Comparison of ENCODE assay signal across 8 cellular contexts in the genomic region with DNA sequence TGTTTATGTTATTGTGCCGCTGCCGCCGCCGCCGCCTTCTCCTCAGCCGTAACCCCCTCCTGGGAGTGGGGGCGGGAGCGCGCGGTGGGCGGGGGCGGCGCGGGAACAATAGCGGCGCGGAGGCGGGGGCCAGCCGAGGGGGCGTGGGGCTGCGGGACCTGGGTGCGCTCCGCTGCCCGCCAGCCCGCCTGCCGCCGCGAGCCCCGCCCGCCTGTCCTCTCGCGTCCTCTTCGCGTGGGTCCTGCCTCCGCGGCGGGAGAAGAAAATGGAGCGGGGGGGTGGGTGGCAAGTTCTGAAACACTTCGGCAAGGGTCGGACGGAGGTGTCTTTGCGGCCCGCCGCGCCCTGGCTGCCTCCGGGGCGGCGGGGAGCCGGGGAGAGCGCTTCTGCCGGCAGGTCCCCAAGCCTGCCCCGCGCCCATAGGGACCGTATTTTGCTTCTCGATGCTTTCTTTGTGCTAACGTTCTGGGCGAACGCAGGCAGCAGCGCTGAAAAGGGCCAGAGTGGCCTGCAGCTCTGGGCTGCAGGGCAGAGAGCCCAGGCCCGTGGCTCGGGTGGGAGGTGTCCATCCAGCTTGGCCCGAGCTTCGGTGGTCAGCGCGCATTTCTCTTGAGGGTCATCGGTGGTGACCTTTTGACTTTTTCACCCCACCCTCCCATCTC. TPM values are rescaled to one million over a fixed set of nuclear protein-coding genes. Genes with fewer than 3 reads are reported as not detected.
DNase-seq lines count a peak whose midpoint lies in the region; ATAC-seq, FAIRE-seq and TF ChIP-seq lines count a peak whose summit lies in the region.

No MANE protein-coding gene starts in this region.

- H3K4me2 ChIP-seq in SK-N-SH: peak overlapping the region; percentile 83

- CTCF ChIA-PET in SK-N-SH (lab: Yijun Ruan, JAX): interaction anchor here (1.2 kb wide), 1 partner anchor 56 kb away, joined by 4 read pairs; no protein-coding TSS in a partner anchor

- H3K27me3 ChIP-seq in SK-N-SH (ENCODE audit: insufficient read depth) (no peaks in the 10 kb centered on the region), iPS-18a (ENCODE audit: control insufficient read depth, insufficient read depth, low read length) (peaks cover 13% of the 10 kb centered on the region), small intestine (ENCODE audit: control insufficient read depth in 2 of 2, insufficient read depth in 2 of 2, low read length in 2 of 2) (no peaks in the 10 kb centered on the region)

- no peak for FAIRE-seq in small intestine (lab: Jason Lieb, UNC)

- 2% methylated on average over 27 of the region's 66 CpGs for WGBS in SK-N-SH (ENCODE audit: low lambda C conversion rate)
- WGBS in small intestine, 3 donors: 0 to 1% (median 1%) methylated on average over 29 to 66 of the region's 66 CpGs

- peak overlapping the region; percentile 92 to 94 for H3K4me3 ChIP-seq in SK-N-SH (ENCODE audit: low read depth in 2 of 2, low read length in 1 of 2)
- peak overlapping the region; percentile 80 for H3K4me3 ChIP-seq in astrocyte of the cerebellum (ENCODE audit: low read depth, low read length)
- peak overlapping the region; percentile 94 for H3K4me3 ChIP-seq in iPS-18a (ENCODE audit: low read length)
- peak overlapping the region; percentile 89 to 90 for H3K4me3 ChIP-seq in small intestine (ENCODE audit: low read depth in 1 of 2, low read length in 2 of 2)

- no peak for TF ChIP-seq EP300 in SK-N-SH (IDR thresholded peaks at IDR 0.05; ENCODE audit: borderline replicate concordance in 1 of 2, low read depth in 1 of 2, low read length in 1 of 2)

- POLR2A ChIA-PET in SK-N-SH (lab: Yijun Ruan, JAX): no interaction called here

- H2AFZ ChIP-seq in SK-N-SH (ENCODE audit: low read depth): 0 out of 2 replicates have a peak overlapping the region, but pooled peaks have one; percentile 4

- in situ Hi-C loops in astrocyte of the cerebellum (cut with HindIII; ENCODE audit: low sequenced_read_pairs): no loop called here

- peaks cover 46% of the 10 kb centered on the region for H4K20me1 ChIP-seq in SK-N-SH (ENCODE audit: insufficient read depth)

- DNase-seq in COR-L47 (lab: John Stamatoyannopoulos, UW): peak; percentile 29
- peak; percentile 93 for DNase-seq in SK-N-SH
- DNase-seq in astrocyte of the cerebellum (ENCODE audit: low read depth): no peak
- peak; percentile 40 for DNase-seq in small intestine
- DNase-seq in NCI-H2029 treated with DMSO at 0.1 percent for 48 hours (lab: John Stamatoyannopoulos, UW): no peak

- H3K36me3 ChIP-seq in SK-N-SH (replicated peaks in 1 of 2; ENCODE audit: control insufficient read depth in 1 of 2, insufficient read depth in 2 of 2, low read length in 1 of 2): peaks cover 0 to 7% of the 10 kb centered on the region in 2 experiments
- H3K36me3 ChIP-seq in iPS-18a (ENCODE audit: control insufficient read depth, low read depth, low read length): no peaks in the 10 kb centered on the region
- no peaks in the 10 kb centered on the region for H3K36me3 ChIP-seq in small intestine (ENCODE audit: control insufficient read depth in 2 of 2, insufficient read depth in 2 of 2, low read length in 2 of 2)

- H3K4me1 ChIP-seq in SK-N-SH (ENCODE audit: control insufficient read depth in 1 of 2, insufficient read depth in 2 of 2, low read depth in 1 of 2, low read length in 1 of 2): peaks cover 8 to 18% of the 10 kb centered on the region in 2 experiments; a peak in 3 of 4 replicates
- peaks cover 9% of the 10 kb centered on the region for H3K4me1 ChIP-seq in iPS-18a (ENCODE audit: control insufficient read depth, low read depth, low read length)
- peaks cover 0 to 6% of the 10 kb centered on the region in 2 donors for H3K4me1 ChIP-seq in small intestine (ENCODE audit: control insufficient read depth in 2 of 2, insufficient read depth in 1 of 2, low read depth in 1 of 2, low read length in 1 of 2)

- no peak for TF ChIP-seq RAD21 in SK-N-SH (IDR thresholded peaks at IDR 0.05; ENCODE audit: low read length)

- TF ChIP-seq CTCF in SK-N-SH (IDR thresholded peaks at IDR 0.05) (no peak), astrocyte of the cerebellum (IDR thresholded peaks at IDR 0.05; ENCODE audit: low read depth, low read length, missing control alignments) (no peak)

- ATAC-seq in GM19438 (IDR thresholded peaks at IDR 0.05; ENCODE audit: low read depth, unreplicated experiment): peak; percentile 36
- peak; percentile 31 for ATAC-seq in HG03521 (IDR thresholded peaks at IDR 0.05; ENCODE audit: unreplicated experiment)

- H3K9me3 ChIP-seq in SK-N-SH (no peaks in the 10 kb centered on the region), iPS-18a (ENCODE audit: control insufficient read depth, low read depth, low read length) (no peaks in the 10 kb centered on the region), small intestine (ENCODE audit: control insufficient read depth, low read depth) (no peaks in the 10 kb centered on the region)

- H3K27ac ChIP-seq in SK-N-SH (ENCODE audit: low read depth in 2 of 2, low read length in 1 of 2) (peak overlapping the region; percentile 73 to 87), iPS-18a (ENCODE audit: low read length) (no peak overlapping the region), small intestine (ENCODE audit: low read depth in 1 of 2, low read length in 1 of 2) (peak overlapping the region; percentile 95)

- H3K9me2 ChIP-seq in SK-N-SH: no peaks in the 10 kb centered on the region

- H3F3A ChIP-seq in SK-N-SH (replicated peaks; ENCODE audit: insufficient read depth): peaks cover 24% of the 10 kb centered on the region

- H3K79me2 ChIP-seq in SK-N-SH (ENCODE audit: insufficient read depth): peaks cover 51% of the 10 kb centered on the region

- H3K9ac ChIP-seq in SK-N-SH (peak overlapping the region; percentile 92), iPS-18a (ENCODE audit: low read length) (peak overlapping the region; percentile 83)

TF ChIP-seq in SK-N-SH, 30 proteins besides CTCF, POLR2A, EP300 and RAD21:
- no peak for TF ChIP-seq JUND (IDR thresholded peaks at IDR 0.05)
- no peak for TF ChIP-seq FOXJ3 (CRISPR knock-in tag; IDR thresholded peaks at IDR 0.05)
- TF ChIP-seq TCF12 (IDR thresholded peaks at IDR 0.05): no peak
- TF ChIP-seq PBX3 (IDR thresholded peaks at IDR 0.05): no peak
- no peak for TF ChIP-seq YY1 (IDR thresholded peaks at IDR 0.05; ENCODE audit: low read depth)
- no peak for TF ChIP-seq NFIC (IDR thresholded peaks at IDR 0.05; ENCODE audit: borderline replicate concordance)
- no peak for TF ChIP-seq EZH2phosphoT487 (IDR thresholded peaks at IDR 0.05; ENCODE audit: borderline replicate concordance, low read depth)
TF ChIP-seq in SK-N-SH: peak in this region for 0.

RNA-seq across cellular contexts. Expression of gene MAPK8, which starts 0.5 kb away (rescaled TPM):
- 26.4 and 33.6 TPM in 2 replicates for polyA plus RNA-seq in SK-N-SH (2012; rRNA removed)
- polyA plus RNA-seq in SK-N-SH (2012; cell fraction: cytosol; rRNA removed): 37.6 and 40.8 TPM in 2 replicates
- polyA plus RNA-seq in SK-N-SH (2012; cell fraction: nucleus; rRNA removed): 31.0 and 49.9 TPM in 2 replicates
- 10 to 100 TPM; 12.4 to 23.0 (median 21.7) TPM for polyA plus RNA-seq in small intestine

RNA-seq across cellular contexts. Expression of gene FRMPD2, which starts 32.5 kb away (rescaled TPM):
- polyA plus RNA-seq in SK-N-SH (2012; rRNA removed) (0.02 TPM in 2 replicates), small intestine (not detected)
- polyA plus RNA-seq in SK-N-SH (2012; cell fraction: cytosol; rRNA removed): 0.04 TPM in 2 replicates
- polyA plus RNA-seq in SK-N-SH (2012; cell fraction: nucleus; rRNA removed): 0.06 TPM in 1 of 2 replicates, not detected in the other

Comparison
In these comparisons a context has a peak if more than half of its experiments do, and no peak if none do; other contexts are left out.
1. DNase-seq: peak in COR-L47 (single experiment), SK-N-SH (single experiment) and small intestine (single experiment); none in astrocyte of the cerebellum (single experiment) and NCI-H2029 treated with DMSO at 0.1 percent for 48 hours (single experiment).
2. Peak in every context shown above with its lines, with median percentiles within 50 percentile points of each other: H3K4me3 ChIP-seq.